Comparison of ENCODE assay signal across 22 cellular contexts in the genomic region with DNA sequence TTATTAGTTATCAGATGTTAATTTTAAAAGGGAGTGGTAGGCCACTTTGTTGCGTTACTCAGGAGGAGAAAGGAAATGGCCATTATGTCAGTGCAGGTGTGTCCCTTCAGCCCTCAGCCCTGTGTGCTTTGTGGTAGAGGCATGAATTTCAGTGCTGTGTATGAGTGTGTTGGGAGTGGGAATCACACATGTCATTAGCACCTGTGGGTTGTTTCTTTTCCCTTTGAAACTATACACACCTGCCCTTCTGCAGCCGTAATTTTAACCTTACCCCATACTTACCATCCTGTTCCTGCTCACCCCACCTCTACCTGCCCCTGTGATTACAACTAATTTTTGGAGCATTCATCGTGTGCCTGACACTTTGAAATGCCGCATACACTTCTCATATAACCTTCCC.
DNase-seq lines count a peak whose midpoint lies in the region; ATAC-seq, FAIRE-seq and TF ChIP-seq lines count a peak whose summit lies in the region.
"Had no signal": no experiment of that assay in that cellular context is flagged by ENCODE, and none has a peak within 500 bp of the region (broad histone marks: within the 10 kb centered on the region; RNA-seq: fewer than 3 reads in every experiment).

No MANE protein-coding gene starts in this region.

- intact Hi-C loops in psoas muscle (cut with DNase I): loop anchor here (5.0 to 10.0 kb wide), 4 partner anchors 36 to 901 kb away; partner anchors contain the start of gene NR3C1 (in 2 of the 2)

- H3K4me1 Mint-ChIP-seq in CD8-positive, alpha-beta memory T cell: peaks cover 72 to 89% (median 89%) of the 10 kb centered on the region in 3 donors

- DNase-seq in CD8-positive, alpha-beta memory T cell: no peak
- DNase-seq in NCI-H2081 treated with DMSO at 0.1 percent for 48 hours (lab: John Stamatoyannopoulos, UW) (peak; percentile 18), psoas muscle (no peak), small intestine (no peak), H54 (ENCODE audit: insufficient read length, low spot score) (no peak)
- no peak for DNase-seq in activated naive CD4-positive, alpha-beta T cell treated with Interleukin-2 at 50 U/mL for 16 hours
- DNase-seq: activated T-cell treated with anti-CD3 and anti-CD28 coated beads, Interleukin-2, amount 50 U/mL, for 72 hours; COR-L47; hypothalamus; NCI-H2171; NCI-H774; nephron progenitor cell; testis had no signal

- H3K4me3 Mint-ChIP-seq in CD8-positive, alpha-beta memory T cell: no peak overlapping the region
- H3K4me3 Mint-ChIP-seq: activated naive CD4-positive, alpha-beta T cell treated with anti-CD3 and anti-CD28 coated beads, Interleukin-2, amount 50 U/mL, for 24 hours; activated T-cell treated with anti-CD3 and anti-CD28 coated beads, Interleukin-2, amount 50 U/mL, for 72 hours; mesothelial cell of epicardium; nephron progenitor cell had no signal

- 88 to 94% methylated on average over 4 of the region's 4 CpGs for WGBS in gastroesophageal sphincter (ENCODE audit: low coverage in 1 of 2), 2 donors
- WGBS in psoas muscle, 3 donors: 68 to 80% (median 74%) methylated on average over 4 of the region's 4 CpGs
- WGBS in small intestine, 3 donors: 83 to 89% (median 85%) methylated on average over 4 of the region's 4 CpGs

- H3K36me3 Mint-ChIP-seq in CD8-positive, alpha-beta memory T cell: peaks cover 5 to 26% (median 14%) of the 10 kb centered on the region in 3 donors
- H3K36me3 Mint-ChIP-seq: mesothelial cell of epicardium had no signal

- no peak overlapping the region for H3K27ac ChIP-seq in CD8-positive, alpha-beta memory T cell (ENCODE audit: low read depth, low read length)
- H3K27ac ChIP-seq in gastroesophageal sphincter: peak overlapping the region in 3 of 4 donors; percentile 50 to 74 (median 64)
- H3K27ac ChIP-seq in psoas muscle: peak overlapping the region; percentile 54
- no peak overlapping the region for H3K27ac ChIP-seq in small intestine (ENCODE audit: low read depth in 1 of 2, low read length in 1 of 2)
- H3K27ac ChIP-seq: KMS-11, SK-N-MC, testis had no signal

- peak overlapping the region; percentile 22 to 93 (median 78) for H3K27ac Mint-ChIP-seq in CD8-positive, alpha-beta memory T cell
- H3K27ac Mint-ChIP-seq: activated naive CD4-positive, alpha-beta T cell treated with anti-CD3 and anti-CD28 coated beads, Interleukin-2, amount 50 U/mL, for 24 hours; mesothelial cell of epicardium; nephron progenitor cell had no signal

- no peak for TF ChIP-seq POLR2A in gastroesophageal sphincter (IDR thresholded peaks at IDR 0.05)
- TF ChIP-seq POLR2A in H54 (IDR thresholded peaks at IDR 0.05; ENCODE audit: low read depth, low read length): no peak

- peaks cover 0 to 1% of the 10 kb centered on the region in 2 donors for H3K27me3 Mint-ChIP-seq in CD8-positive, alpha-beta memory T cell
- H3K27me3 Mint-ChIP-seq: activated naive CD4-positive, alpha-beta T cell treated with anti-CD3 and anti-CD28 coated beads, Interleukin-2, amount 50 U/mL, for 24 hours had no signal

- ATAC-seq in gastroesophageal sphincter (no peak), psoas muscle (no peak)
- ATAC-seq: activated CD4-positive, CD25-positive, alpha-beta regulatory T cell treated with anti-CD3 and anti-CD28 coated beads, Interleukin-2, amount 50 U/mL, for 24 hours; Panc1 had no signal

- H3K9me3 ChIP-seq in CD8-positive, alpha-beta memory T cell (ENCODE audit: low read length): no peaks in the 10 kb centered on the region
- H3K9me3 ChIP-seq in gastroesophageal sphincter (no peaks in the 10 kb centered on the region), psoas muscle (no peaks in the 10 kb centered on the region), small intestine (ENCODE audit: control insufficient read depth, low read depth) (no peaks in the 10 kb centered on the region)
- H3K9me3 ChIP-seq: ascending aorta, testis had no signal

- POLR2A ChIA-PET in CD8-positive, alpha-beta memory T cell (lab: Charles Lee): no interaction called here

- no peak for FAIRE-seq in small intestine (lab: Jason Lieb, UNC)
- FAIRE-seq in H54 (lab: Jason Lieb, UNC): no peak
- FAIRE-seq: endometrium had no signal

- TF ChIP-seq CTCF in gastroesophageal sphincter (IDR thresholded peaks at IDR 0.05) (no peak), psoas muscle (IDR thresholded peaks at IDR 0.05) (no peak)

- no peaks in the 10 kb centered on the region for H3K9me3 Mint-ChIP-seq in CD8-positive, alpha-beta memory T cell
- H3K9me3 Mint-ChIP-seq: activated naive CD4-positive, alpha-beta T cell treated with anti-CD3 and anti-CD28 coated beads, Interleukin-2, amount 50 U/mL, for 24 hours; activated T-cell treated with anti-CD3 and anti-CD28 coated beads, Interleukin-2, amount 50 U/mL, for 72 hours; mesothelial cell of epicardium; nephron progenitor cell had no signal

- peaks cover 26% of the 10 kb centered on the region for H3K4me1 ChIP-seq in CD8-positive, alpha-beta memory T cell (ENCODE audit: insufficient read depth, low read length)
- peaks cover 5 to 43% (median 7%) of the 10 kb centered on the region in 3 donors for H3K4me1 ChIP-seq in gastroesophageal sphincter
- H3K4me1 ChIP-seq in psoas muscle: peaks cover 31% of the 10 kb centered on the region
- H3K4me1 ChIP-seq in small intestine (ENCODE audit: control insufficient read depth in 2 of 2, insufficient read depth in 1 of 2, low read depth in 1 of 2, low read length in 1 of 2): peaks cover 0 to 7% of the 10 kb centered on the region in 2 donors
- H3K4me1 ChIP-seq: ascending aorta, testis had no signal

- no peaks in the 10 kb centered on the region for H3K27me3 ChIP-seq in CD8-positive, alpha-beta memory T cell (ENCODE audit: insufficient read depth, low read length, poor library complexity, severe bottlenecking)
- H3K27me3 ChIP-seq in gastroesophageal sphincter (no peaks in the 10 kb centered on the region), psoas muscle (ENCODE audit: insufficient read depth in 3 of 3, low read length in 2 of 3) (no peaks in the 10 kb centered on the region), small intestine (ENCODE audit: control insufficient read depth in 2 of 2, insufficient read depth in 2 of 2, low read length in 2 of 2) (no peaks in the 10 kb centered on the region)
- H3K27me3 ChIP-seq: ascending aorta, testis had no signal

- H3K4me3 ChIP-seq in CD8-positive, alpha-beta memory T cell (ENCODE audit: low read length): no peak overlapping the region
- no peak overlapping the region for H3K4me3 ChIP-seq in gastroesophageal sphincter
- H3K4me3 ChIP-seq in psoas muscle: no peak overlapping the region
- H3K4me3 ChIP-seq in small intestine (ENCODE audit: low read depth in 1 of 2, low read length in 2 of 2): no peak overlapping the region
- H3K4me3 ChIP-seq: ascending aorta, SK-N-MC, testis had no signal

- no peak for TF ChIP-seq EP300 in gastroesophageal sphincter (IDR thresholded peaks at IDR 0.05)

- CTCF ChIA-PET in CD8-positive, alpha-beta memory T cell (lab: Charles Lee): interaction anchor here (2.1 kb wide), 1 partner anchor 82 kb away, joined by 8 read pairs; no protein-coding TSS in a partner anchor

- H3K36me3 ChIP-seq in CD8-positive, alpha-beta memory T cell (ENCODE audit: insufficient read depth, low read length): no peaks in the 10 kb centered on the region
- H3K36me3 ChIP-seq in gastroesophageal sphincter (no peaks in the 10 kb centered on the region), psoas muscle (ENCODE audit: insufficient read depth in 1 of 2, low read depth in 1 of 2) (no peaks in the 10 kb centered on the region), small intestine (ENCODE audit: control insufficient read depth in 2 of 2, insufficient read depth in 2 of 2, low read length in 2 of 2) (no peaks in the 10 kb centered on the region)
- H3K36me3 ChIP-seq: ascending aorta had no signal

Comparison
In these comparisons a context has a peak if more than half of its experiments do, and no peak if none do; other contexts are left out.
1. H3K27ac ChIP-seq: peak in gastroesophageal sphincter (3 of 4) and psoas muscle (single experiment); none in CD8-positive, alpha-beta memory T cell (single experiment) and small intestine (0 of 2).